ENCODE assay signal across 8 cellular contexts in genomic region chr1:230270185-230270939, GRCh38.
A peak's percentile ranks its signal among the peaks of the same experiment; 100 is the strongest.
DNase-seq lines count a peak whose midpoint lies in the region; ATAC-seq, FAIRE-seq and TF ChIP-seq lines count a peak whose summit lies in the region.

No MANE protein-coding gene starts in this region.

- DNase-seq in DMS153 (lab: John Stamatoyannopoulos, UW) (peak; percentile 99), NCI-H1436 (lab: John Stamatoyannopoulos, UW) (peak; percentile 48), astrocyte of the hippocampus (ENCODE audit: low read depth, low spot score) (peak; percentile 42), H54 (ENCODE audit: insufficient read length, low spot score) (no peak)
- no peak for DNase-seq in stimulated activated effector memory CD8-positive, alpha-beta T cell treated with anti-CD3 and anti-CD28 coated beads, Interleukin-12 subunit alpha, Interleukin-12 subunit beta, amount 100 ng/mL, for 72 hours (ENCODE audit: low spot score in 2 of 2)

- H3K4me1 Mint-ChIP-seq in stimulated activated effector memory CD8-positive, alpha-beta T cell treated with anti-CD3 and anti-CD28 coated beads, Interleukin-12 subunit alpha, Interleukin-12 subunit beta, amount 100 ng/mL, for 72 hours: peaks cover 23% of the 10 kb centered on the region

- peak overlapping the region; percentile 45 for H3K27ac Mint-ChIP-seq in stimulated activated effector memory CD8-positive, alpha-beta T cell treated with anti-CD3 and anti-CD28 coated beads, Interleukin-12 subunit alpha, Interleukin-12 subunit beta, amount 100 ng/mL, for 72 hours

- FAIRE-seq in H54 (lab: Jason Lieb, UNC): no peak

- H3K36me3 Mint-ChIP-seq in stimulated activated effector memory CD8-positive, alpha-beta T cell treated with anti-CD3 and anti-CD28 coated beads, Interleukin-12 subunit alpha, Interleukin-12 subunit beta, amount 100 ng/mL, for 72 hours: peaks cover 24% of the 10 kb centered on the region

- TF ChIP-seq POLR2A in H54 (IDR thresholded peaks at IDR 0.05; ENCODE audit: low read depth, low read length): no peak

- H3K9me3 Mint-ChIP-seq in stimulated activated effector memory CD8-positive, alpha-beta T cell treated with anti-CD3 and anti-CD28 coated beads, Interleukin-12 subunit alpha, Interleukin-12 subunit beta, amount 100 ng/mL, for 72 hours: no peaks in the 10 kb centered on the region

- ATAC-seq in GM21390 (IDR thresholded peaks at IDR 0.05; ENCODE audit: unreplicated experiment): peak; percentile 60
- peak; percentile 83 for ATAC-seq in stimulated activated effector memory CD8-positive, alpha-beta T cell treated with anti-CD3 and anti-CD28 coated beads, Interleukin-12 subunit alpha, Interleukin-12 subunit beta, amount 100 ng/mL, for 72 hours
- no peak for ATAC-seq in HG03520 (IDR thresholded peaks at IDR 0.05; ENCODE audit: unreplicated experiment)
- no peak for ATAC-seq in HG03565 (IDR thresholded peaks at IDR 0.05; ENCODE audit: unreplicated experiment)

- peak overlapping the region; percentile 0 for H3K4me3 Mint-ChIP-seq in stimulated activated effector memory CD8-positive, alpha-beta T cell treated with anti-CD3 and anti-CD28 coated beads, Interleukin-12 subunit alpha, Interleukin-12 subunit beta, amount 100 ng/mL, for 72 hours

Comparison
In these comparisons a context has a peak if more than half of its experiments do, and no peak if none do; other contexts are left out.
1. DNase-seq: peak in DMS153 (single experiment), NCI-H1436 (single experiment) and astrocyte of the hippocampus (single experiment); none in stimulated activated effector memory CD8-positive, alpha-beta T cell treated with anti-CD3 and anti-CD28 coated beads, Interleukin-12 subunit alpha, Interleukin-12 subunit beta, amount 100 ng/mL, for 72 hours (0 of 2) and H54 (single experiment).
2. ATAC-seq: peak in GM21390 (single experiment) and stimulated activated effector memory CD8-positive, alpha-beta T cell treated with anti-CD3 and anti-CD28 coated beads, Interleukin-12 subunit alpha, Interleukin-12 subunit beta, amount 100 ng/mL, for 72 hours (single experiment); none in HG03520 (single experiment) and HG03565 (single experiment).